Comparison of ENCODE assay signal across 26 cellular contexts in the genomic region with DNA sequence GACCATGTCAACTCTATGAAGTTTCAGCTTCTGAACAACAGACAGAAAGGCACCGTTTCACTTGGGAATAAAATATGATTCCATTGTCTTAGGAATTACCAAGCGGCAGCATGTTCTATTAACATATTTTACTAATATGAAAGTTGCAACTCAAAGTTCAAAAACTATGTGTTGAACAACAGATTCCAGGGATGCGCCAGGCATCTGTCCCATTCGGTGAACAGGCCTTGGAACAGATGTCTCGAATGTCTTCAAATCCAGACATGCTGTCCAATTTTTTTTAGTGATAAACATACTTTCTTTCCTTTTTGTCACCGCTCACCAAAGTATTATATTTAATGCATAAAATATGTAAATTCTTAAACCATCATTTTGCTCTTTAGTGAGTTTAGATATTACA.
"Had no signal": no experiment of that assay in that cellular context is flagged by ENCODE, and none has a peak within 500 bp of the region (broad histone marks: within the 10 kb centered on the region; RNA-seq: fewer than 3 reads in every experiment).

No MANE protein-coding gene starts in this region.

- H2AFZ ChIP-seq: neural progenitor cell, parathyroid adenoma had no signal

- H3K9me3 ChIP-seq: ovary, psoas muscle, right lobe of liver, sigmoid colon, spleen, suprapubic skin, testis, tibial artery, upper lobe of left lung, vagina had no signal

- H3K36me3 ChIP-seq: neural progenitor cell, ovary, right lobe of liver, sigmoid colon, spleen, suprapubic skin, tibial artery, upper lobe of left lung, vagina had no signal

- H3K4me1 ChIP-seq: parathyroid adenoma, psoas muscle, right lobe of liver, sigmoid colon, spleen, suprapubic skin, testis, tibial artery, upper lobe of left lung, vagina had no signal

- H3K9ac ChIP-seq: neural progenitor cell, parathyroid adenoma had no signal

- H3K79me2 ChIP-seq: parathyroid adenoma had no signal

- H3K27me3 ChIP-seq: neural progenitor cell, ovary, right lobe of liver, sigmoid colon, spleen, suprapubic skin, testis, tibial artery, upper lobe of left lung, vagina had no signal

- H3K4me2 ChIP-seq: neural progenitor cell had no signal

- H3K4me3 ChIP-seq: neural progenitor cell, ovary, psoas muscle, right lobe of liver, sigmoid colon, spleen, suprapubic skin, testis, tibial artery, upper lobe of left lung, vagina had no signal

- H3K27ac ChIP-seq: neural progenitor cell, ovary, parathyroid adenoma, psoas muscle, right lobe of liver, sigmoid colon, spleen, suprapubic skin, testis, tibial artery, upper lobe of left lung, vagina had no signal

- DNase-seq: natural killer cell; occipital lobe; ovary; psoas muscle; right cardiac atrium; right lobe of liver; sigmoid colon; small intestine; spleen; stimulated activated CD4-positive, alpha-beta T cell treated with anti-CD3 and anti-CD28 coated beads, Interleukin-12 subunit alpha, Interleukin-12 subunit beta, amount 100 ng/mL, for 4 hours; stimulated activated CD4-positive, alpha-beta T cell treated with anti-CD3 and anti-CD28 coated beads, Interleukin-1b, Interleukin-23, amount 100 ng/mL, for 48 hours; stimulated activated CD4-positive, alpha-beta T cell treated with anti-CD3 and anti-CD28 coated beads, Interleukin-4, amount 100 ng/mL, for 1 hour; stimulated activated CD4-positive, alpha-beta T cell treated with anti-CD3 and anti-CD28 coated beads, Interleukin-4, amount 100 ng/mL, for 4 hours; stimulated activated CD8-positive, alpha-beta memory T cell treated with anti-CD3 and anti-CD28 coated beads, Interleukin-4, amount 100 ng/mL, for 48 hours; stimulated activated naive CD4-positive, alpha-beta T cell; stimulated activated naive CD8-positive, alpha-beta T cell treated with anti-CD3 and anti-CD28 coated beads, Interleukin-15, amount 100 ng/mL, for 72 hours; stimulated activated naive CD8-positive, alpha-beta T cell treated with anti-CD3 and anti-CD28 coated beads, Interleukin-15, Interleukin-2, amounts not matched to agents 100 U/mL and 50 U/mL, for 24 hours; substantia nigra; testis; tibial artery; trophoblast cell; upper lobe of left lung had no signal
